10 cellular contexts compared by ENCODE assay signal in the genomic region with DNA sequence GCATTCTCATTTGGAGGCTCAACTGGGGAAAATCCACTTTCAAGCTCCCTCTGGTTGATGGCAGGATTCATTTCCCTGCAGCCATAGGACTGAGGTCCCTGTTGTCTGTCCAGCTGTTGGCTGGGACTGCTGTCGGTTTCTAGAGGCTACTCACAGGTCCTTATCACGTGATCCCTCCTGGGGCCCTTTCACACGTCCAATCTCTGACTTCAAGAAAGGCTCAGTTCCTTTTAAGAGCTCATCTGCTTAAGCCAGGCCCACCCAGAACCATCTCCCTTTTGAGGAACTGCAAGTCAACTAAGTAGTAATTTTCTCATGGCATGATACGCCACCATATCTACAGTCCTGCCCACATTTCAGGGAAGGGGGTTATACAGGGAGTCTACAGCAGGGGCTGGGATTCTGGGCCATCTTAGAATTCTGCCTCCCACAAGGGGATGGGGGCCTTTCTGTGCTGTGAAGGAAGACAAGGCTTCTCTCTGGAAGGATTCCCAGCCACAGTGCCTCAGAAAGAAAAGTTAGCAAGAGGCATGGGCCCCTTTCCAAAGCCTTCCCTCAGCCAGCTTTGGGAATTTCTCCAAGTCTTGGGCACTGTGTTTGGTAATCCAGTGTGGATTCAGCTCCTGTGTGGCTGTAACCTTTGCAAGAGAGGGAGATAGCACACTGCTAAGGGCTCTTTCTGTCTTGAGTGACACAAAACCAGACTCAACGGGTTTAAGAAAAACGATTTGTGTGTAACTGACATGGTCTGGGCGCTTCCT.
A peak's percentile ranks its signal among the peaks of the same experiment; 100 is the strongest.
DNase-seq lines count a peak whose midpoint lies in the region; TF ChIP-seq lines count a peak whose summit lies in the region.
"Had no signal": no experiment of that assay in that cellular context is flagged by ENCODE, and none has a peak within 500 bp of the region (broad histone marks: within the 10 kb centered on the region; RNA-seq: fewer than 3 reads in every experiment).

No MANE protein-coding gene starts in this region.

- H3K27ac ChIP-seq in HEK293 (ENCODE audit: extremely low read depth, low read depth, low read length) (no peak overlapping the region), skeletal muscle tissue (ENCODE audit: low read depth, low read length) (peak overlapping the region; percentile 15), RWPE1 (no peak overlapping the region), suprapubic skin (no peak overlapping the region)

- WGBS in suprapubic skin = 70% methylated on average over 7 of the region's 7 CpGs

- TF ChIP-seq CTCF in HEK293 (tag by site-specific recombination; IDR thresholded peaks at IDR 0.05) (no peak), RWPE1 (conservative IDR thresholded peaks at IDR 0.05; ENCODE audit: low read depth) (no peak), suprapubic skin (IDR thresholded peaks at IDR 0.05) (no peak)

- CTCF ChIA-PET in HEK293 (lab: Yijun Ruan, JAX) (interaction anchor here (1.1 kb wide), 1 partner anchor 9 kb away, joined by 3 read pairs; no protein-coding TSS in a partner anchor), RWPE1 (lab: Yijun Ruan, JAX) (interaction anchor here (0.6 kb wide), 1 partner anchor 282 kb away, joined by 3 read pairs; no protein-coding TSS in a partner anchor)

- POLR2A ChIA-PET in HEK293 (lab: Yijun Ruan, JAX) (no interaction called here), RWPE1 (lab: Yijun Ruan, JAX; ENCODE audit: low non-redundant PET) (no interaction called here)

- no peak overlapping the region for H3K4me3 ChIP-seq in HEK293 (ENCODE audit: low read depth, low read length)
- peak overlapping the region in 1 of 3 donors; percentile 13 for H3K4me3 ChIP-seq in skeletal muscle tissue (ENCODE audit: low read length in 3 of 3)
- no peak overlapping the region for H3K4me3 ChIP-seq in suprapubic skin

- DNase-seq in astrocyte of the hippocampus (ENCODE audit: low read depth, low spot score) (peak; percentile 82), hippocampal formation (lab: John Stamatoyannopoulos, UW) (peak; percentile 38 to 51), RWPE1 (ENCODE audit: low spot score) (no peak), suprapubic skin (ENCODE audit: low spot score in 2 of 2) (no peak), NCI-H1105 (lab: John Stamatoyannopoulos, UW) (no peak)
- no peak for DNase-seq in effector CD4-positive, alpha-beta T cell
- DNase-seq: NCI-H1930, T-helper 17 cell had no signal

- peak overlapping the region in 1 of 3 donors; percentile 62 for H3K9ac ChIP-seq in skeletal muscle tissue (ENCODE audit: low read depth in 1 of 3, low read length in 3 of 3)

- no peaks in the 10 kb centered on the region for H3K4me1 ChIP-seq in HEK293 (ENCODE audit: control insufficient read depth, insufficient read depth, low read length)
- H3K4me1 ChIP-seq in skeletal muscle tissue (ENCODE audit: control insufficient read depth in 3 of 3, insufficient read depth in 3 of 3, low read length in 3 of 3) = peaks cover 17 to 37% (median 25%) of the 10 kb centered on the region in 3 donors
- peaks cover 2% of the 10 kb centered on the region for H3K4me1 ChIP-seq in suprapubic skin

- TF ChIP-seq POLR2A in suprapubic skin (IDR thresholded peaks at IDR 0.05) = no peak

- no peaks in the 10 kb centered on the region for H3K36me3 ChIP-seq in HEK293 (ENCODE audit: control insufficient read depth in 2 of 2, insufficient read depth in 1 of 2, low read length in 2 of 2)
- no peaks in the 10 kb centered on the region for H3K36me3 ChIP-seq in skeletal muscle tissue (ENCODE audit: control insufficient read depth in 3 of 3, insufficient read depth in 3 of 3, low read length in 3 of 3)
- H3K36me3 ChIP-seq in suprapubic skin = no peaks in the 10 kb centered on the region

- H3K9me3 ChIP-seq in HEK293 (ENCODE audit: control insufficient read depth, insufficient read depth, low read depth, low read length) (no peaks in the 10 kb centered on the region), skeletal muscle tissue (ENCODE audit: control insufficient read depth in 3 of 3, low read length in 3 of 3) (no peaks in the 10 kb centered on the region), suprapubic skin (no peaks in the 10 kb centered on the region)

- H3K27me3 ChIP-seq in skeletal muscle tissue (ENCODE audit: control insufficient read depth in 3 of 3, insufficient read depth in 3 of 3, low read length in 3 of 3) (no peaks in the 10 kb centered on the region), suprapubic skin (no peaks in the 10 kb centered on the region)

- TF ChIP-seq EP300 in suprapubic skin (IDR thresholded peaks at IDR 0.05) = no peak

TF ChIP-seq in HEK293, 187 proteins besides CTCF, POLR2A, EP300 and RAD21:
- TF ChIP-seq, protein P1, sequence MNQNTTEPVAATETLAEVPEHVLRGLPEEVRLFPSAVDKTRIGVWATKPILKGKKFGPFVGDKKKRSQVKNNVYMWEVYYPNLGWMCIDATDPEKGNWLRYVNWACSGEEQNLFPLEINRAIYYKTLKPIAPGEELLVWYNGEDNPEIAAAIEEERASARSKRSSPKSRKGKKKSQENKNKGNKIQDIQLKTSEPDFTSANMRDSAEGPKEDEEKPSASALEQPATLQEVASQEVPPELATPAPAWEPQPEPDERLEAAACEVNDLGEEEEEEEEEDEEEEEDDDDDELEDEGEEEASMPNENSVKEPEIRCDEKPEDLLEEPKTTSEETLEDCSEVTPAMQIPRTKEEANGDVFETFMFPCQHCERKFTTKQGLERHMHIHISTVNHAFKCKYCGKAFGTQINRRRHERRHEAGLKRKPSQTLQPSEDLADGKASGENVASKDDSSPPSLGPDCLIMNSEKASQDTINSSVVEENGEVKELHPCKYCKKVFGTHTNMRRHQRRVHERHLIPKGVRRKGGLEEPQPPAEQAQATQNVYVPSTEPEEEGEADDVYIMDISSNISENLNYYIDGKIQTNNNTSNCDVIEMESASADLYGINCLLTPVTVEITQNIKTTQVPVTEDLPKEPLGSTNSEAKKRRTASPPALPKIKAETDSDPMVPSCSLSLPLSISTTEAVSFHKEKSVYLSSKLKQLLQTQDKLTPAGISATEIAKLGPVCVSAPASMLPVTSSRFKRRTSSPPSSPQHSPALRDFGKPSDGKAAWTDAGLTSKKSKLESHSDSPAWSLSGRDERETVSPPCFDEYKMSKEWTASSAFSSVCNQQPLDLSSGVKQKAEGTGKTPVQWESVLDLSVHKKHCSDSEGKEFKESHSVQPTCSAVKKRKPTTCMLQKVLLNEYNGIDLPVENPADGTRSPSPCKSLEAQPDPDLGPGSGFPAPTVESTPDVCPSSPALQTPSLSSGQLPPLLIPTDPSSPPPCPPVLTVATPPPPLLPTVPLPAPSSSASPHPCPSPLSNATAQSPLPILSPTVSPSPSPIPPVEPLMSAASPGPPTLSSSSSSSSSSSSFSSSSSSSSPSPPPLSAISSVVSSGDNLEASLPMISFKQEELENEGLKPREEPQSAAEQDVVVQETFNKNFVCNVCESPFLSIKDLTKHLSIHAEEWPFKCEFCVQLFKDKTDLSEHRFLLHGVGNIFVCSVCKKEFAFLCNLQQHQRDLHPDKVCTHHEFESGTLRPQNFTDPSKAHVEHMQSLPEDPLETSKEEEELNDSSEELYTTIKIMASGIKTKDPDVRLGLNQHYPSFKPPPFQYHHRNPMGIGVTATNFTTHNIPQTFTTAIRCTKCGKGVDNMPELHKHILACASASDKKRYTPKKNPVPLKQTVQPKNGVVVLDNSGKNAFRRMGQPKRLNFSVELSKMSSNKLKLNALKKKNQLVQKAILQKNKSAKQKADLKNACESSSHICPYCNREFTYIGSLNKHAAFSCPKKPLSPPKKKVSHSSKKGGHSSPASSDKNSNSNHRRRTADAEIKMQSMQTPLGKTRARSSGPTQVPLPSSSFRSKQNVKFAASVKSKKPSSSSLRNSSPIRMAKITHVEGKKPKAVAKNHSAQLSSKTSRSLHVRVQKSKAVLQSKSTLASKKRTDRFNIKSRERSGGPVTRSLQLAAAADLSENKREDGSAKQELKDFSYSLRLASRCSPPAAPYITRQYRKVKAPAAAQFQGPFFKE (tag by site-specific recombination; IDR thresholded peaks at IDR 0.05; ENCODE audit: borderline replicate concordance) = no peak
- peak; percentile 74 for TF ChIP-seq ZNF10 (tag by site-specific recombination; IDR thresholded peaks at IDR 0.05)
TF ChIP-seq in HEK293: peak in this region for 1.

Comparison
In these comparisons a context has a peak if more than half of its experiments do, and no peak if none do; other contexts are left out.
1. DNase-seq: peak in astrocyte of the hippocampus (single experiment) and hippocampal formation (2 of 2); none in RWPE1 (single experiment), effector CD4-positive, alpha-beta T cell (single experiment), suprapubic skin (0 of 2) and NCI-H1105 (single experiment).